ENCODE assay signal across 1 cellular context in genomic region chr12:8089277-8089676, GRCh38.
A peak's percentile ranks its signal among the peaks of the same experiment; 100 is the strongest.
TF ChIP-seq lines count a peak whose summit lies in the region.

No MANE protein-coding gene starts in this region.

TF ChIP-seq in GM12878, 131 proteins besides CTCF, POLR2A, EP300 and RAD21:
- peak; percentile 53 for TF ChIP-seq MEF2B (IDR thresholded peaks at IDR 0.05; ENCODE audit: partially characterized antibody, poor library complexity, severe bottlenecking)
